27 cellular contexts compared by ENCODE assay signal in the genomic region with DNA sequence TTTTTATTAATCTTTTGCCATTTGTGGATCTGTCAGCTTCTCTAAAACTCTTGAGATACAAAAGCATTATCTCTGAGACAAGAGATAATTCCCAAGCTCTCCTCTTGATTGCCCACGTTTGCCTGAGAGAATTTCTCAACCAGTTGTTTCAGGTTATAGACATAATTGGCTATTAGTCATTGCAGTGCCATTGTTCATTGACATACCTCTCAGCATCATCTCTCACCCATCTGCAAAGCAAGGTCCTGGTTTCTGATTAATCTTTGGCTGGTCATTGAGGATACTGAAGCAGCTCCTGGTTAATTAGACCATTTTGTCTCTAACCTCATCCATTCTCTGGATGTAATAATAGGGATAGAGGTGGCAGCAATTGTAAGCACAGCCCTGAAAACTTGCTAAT.
"Had no signal": no experiment of that assay in that cellular context is flagged by ENCODE, and none has a peak within 500 bp of the region (broad histone marks: within the 10 kb centered on the region; RNA-seq: fewer than 3 reads in every experiment).

No MANE protein-coding gene starts in this region.

- H3K36me3 ChIP-seq: gastroesophageal sphincter, heart left ventricle, left ventricle myocardium inferior, ovary, thoracic aorta had no signal

- H3K4me1 ChIP-seq: gastroesophageal sphincter, heart left ventricle, left ventricle myocardium inferior had no signal

- H3K4me3 ChIP-seq: gastroesophageal sphincter, heart left ventricle, left ventricle myocardium inferior, lung, mucosa of descending colon, ovary, skin epidermis, thoracic aorta had no signal

- DNase-seq: activated CD4-positive, alpha-beta memory T cell treated with anti-CD3 and anti-CD28 coated beads for 36 hours; activated CD4-positive, alpha-beta T cell treated with anti-CD3 and anti-CD28 coated beads, Interleukin-2, amount 10 ng/mL, durations not matched to agents 24 days and 14 days; activated CD4-positive, CD25-positive, alpha-beta regulatory T cell treated with anti-CD3 and anti-CD28 coated beads, Interleukin-2, amount 50 U/mL, for 72 hours; activated T-cell treated with anti-CD3 and anti-CD28 coated beads, Interleukin-2, amount 50 U/mL, for 4 hours; anterior cingulate cortex; effector CD4-positive, alpha-beta T cell; erythroblast; heart left ventricle; left ventricle myocardium inferior; mucosa of descending colon; ovary; retina; stimulated activated CD4-positive, alpha-beta T cell treated with anti-CD3 and anti-CD28 coated beads, Interleukin-12 subunit alpha, Interleukin-12 subunit beta, amount 100 ng/mL, for 4 hours; stimulated activated CD4-positive, alpha-beta T cell treated with anti-CD3 and anti-CD28 coated beads, Interleukin-4, amount 100 ng/mL, for 1 hour; T-helper 2 cell; trophoblast cell had no signal

- ATAC-seq: activated naive CD4-positive, alpha-beta T cell treated with anti-CD3 and anti-CD28 coated beads, Interleukin-2, amount 50 U/mL, for 72 hours; activated T-cell treated with anti-CD3 and anti-CD28 coated beads, Interleukin-2, amount 50 U/mL, for 4 hours; activated T-helper 17 cell treated with anti-CD3 and anti-CD28 coated beads, Interleukin-2, amount 50 U/mL, for 72 hours; gastroesophageal sphincter; heart left ventricle; mucosa of descending colon; sciatic nerve; stimulated activated effector memory CD8-positive, alpha-beta T cell treated with anti-CD3 and anti-CD28 coated beads, Interleukin-12 subunit alpha, Interleukin-12 subunit beta, amount 100 ng/mL, for 72 hours had no signal

- H3K27ac ChIP-seq: gastroesophageal sphincter, heart left ventricle, left ventricle myocardium inferior, ovary, skin epidermis, thoracic aorta had no signal

- H3K27me3 ChIP-seq: gastroesophageal sphincter, heart left ventricle, ovary had no signal

- FAIRE-seq: bronchial epithelial cell, endometrium, urothelium cell line had no signal

- H3K9me3 ChIP-seq: gastroesophageal sphincter, heart left ventricle, left ventricle myocardium inferior, mucosa of descending colon, ovary, thoracic aorta had no signal
